Comparison of ENCODE assay signal across 7 cellular contexts in genomic region chr2:111316221-111316741, GRCh38.
DNase-seq lines count a peak whose midpoint lies in the region; ATAC-seq, FAIRE-seq and TF ChIP-seq lines count a peak whose summit lies in the region.
"Not testable (repeated sequence)": the region's sequence is repeated elsewhere in the genome, so short reads cannot be mapped to it uniquely, and the experiment has no call there.

No MANE protein-coding gene starts in this region.

- H3K27me3 ChIP-seq in GM12878 (replicated peaks in 1 of 2; ENCODE audit: control insufficient read depth in 2 of 2, insufficient read depth in 2 of 2, low read length in 1 of 2) = not testable (repeated sequence)

- TF ChIP-seq EP300 in GM12878 (IDR thresholded peaks at IDR 0.05; ENCODE audit: borderline replicate concordance in 1 of 2, control insufficient read depth in 1 of 2, low read depth in 2 of 2, low read length in 2 of 2) = not testable (repeated sequence)

- not testable (repeated sequence) for H3K27ac ChIP-seq in GM12878 (ENCODE audit: control insufficient read depth, insufficient read depth)

- not testable (repeated sequence) for FAIRE-seq in GM12878 (lab: Jason Lieb, UNC)

- intact Hi-C loops in activated CD4-positive, alpha-beta T cell treated with anti-CD3 and anti-CD28 coated beads for 36 hours (cut with DNase I, micrococcal nuclease); activated CD8-positive, alpha-beta T cell treated with anti-CD3 and anti-CD28 coated beads for 36 hours (cut with micrococcal nuclease); GM12878 (cut with micrococcal nuclease; ENCODE audit: unreplicated experiment): not testable (repeated sequence)

- H3K9ac ChIP-seq in GM12878 (ENCODE audit: control insufficient read depth, insufficient read depth, low read length) = not testable (repeated sequence)

- not testable (repeated sequence) for H3K9me3 Mint-ChIP-seq in activated CD4-positive, alpha-beta T cell treated with anti-CD3 and anti-CD28 coated beads for 36 hours (ENCODE audit: low read depth); activated CD8-positive, alpha-beta T cell treated with anti-CD3 and anti-CD28 coated beads for 36 hours; stimulated activated effector memory CD8-positive, alpha-beta T cell treated with anti-CD3 and anti-CD28 coated beads, Interleukin-12 subunit alpha, Interleukin-12 subunit beta, amount 100 ng/mL, for 72 hours; stimulated activated naive CD8-positive, alpha-beta T cell treated with anti-CD3 and anti-CD28 coated beads, Interleukin-15, amount 100 ng/mL, for 72 hours

- H3K27ac Mint-ChIP-seq in activated CD4-positive, alpha-beta T cell treated with anti-CD3 and anti-CD28 coated beads for 36 hours = peak overlapping the region; percentile 82
- peak overlapping the region; percentile 91 for H3K27ac Mint-ChIP-seq in activated CD8-positive, alpha-beta T cell treated with anti-CD3 and anti-CD28 coated beads for 36 hours
- H3K27ac Mint-ChIP-seq in stimulated activated effector memory CD8-positive, alpha-beta T cell treated with anti-CD3 and anti-CD28 coated beads, Interleukin-12 subunit alpha, Interleukin-12 subunit beta, amount 100 ng/mL, for 72 hours = not testable (repeated sequence)
- peak overlapping the region; percentile 93 to 95 for H3K27ac Mint-ChIP-seq in stimulated activated naive CD8-positive, alpha-beta T cell treated with anti-CD3 and anti-CD28 coated beads, Interleukin-15, amount 100 ng/mL, for 72 hours

- not testable (repeated sequence) for H4K20me1 ChIP-seq in GM12878 (ENCODE audit: control insufficient read depth, insufficient read depth)

- peaks cover 23% of the 10 kb centered on the region for H3K4me1 Mint-ChIP-seq in activated CD4-positive, alpha-beta T cell treated with anti-CD3 and anti-CD28 coated beads for 36 hours
- H3K4me1 Mint-ChIP-seq in activated CD8-positive, alpha-beta T cell treated with anti-CD3 and anti-CD28 coated beads for 36 hours (ENCODE audit: low read depth) = peaks cover 20% of the 10 kb centered on the region
- H3K4me1 Mint-ChIP-seq in stimulated activated effector memory CD8-positive, alpha-beta T cell treated with anti-CD3 and anti-CD28 coated beads, Interleukin-12 subunit alpha, Interleukin-12 subunit beta, amount 100 ng/mL, for 72 hours = not testable (repeated sequence)
- H3K4me1 Mint-ChIP-seq in stimulated activated naive CD8-positive, alpha-beta T cell treated with anti-CD3 and anti-CD28 coated beads, Interleukin-15, amount 100 ng/mL, for 72 hours = peaks cover 27% of the 10 kb centered on the region

- not testable (repeated sequence) for H3K4me3 Mint-ChIP-seq in activated CD4-positive, alpha-beta T cell treated with anti-CD3 and anti-CD28 coated beads for 36 hours; activated CD8-positive, alpha-beta T cell treated with anti-CD3 and anti-CD28 coated beads for 36 hours; stimulated activated effector memory CD8-positive, alpha-beta T cell treated with anti-CD3 and anti-CD28 coated beads, Interleukin-12 subunit alpha, Interleukin-12 subunit beta, amount 100 ng/mL, for 72 hours
- H3K4me3 Mint-ChIP-seq in stimulated activated naive CD8-positive, alpha-beta T cell treated with anti-CD3 and anti-CD28 coated beads, Interleukin-15, amount 100 ng/mL, for 72 hours = peak overlapping the region in 1 of 2 donors; percentile 64

- CTCF ChIA-PET in activated CD4-positive, alpha-beta T cell treated with anti-CD3 and anti-CD28 coated beads for 36 hours (lab: Charles Lee); activated CD8-positive, alpha-beta T cell treated with anti-CD3 and anti-CD28 coated beads for 36 hours (lab: Charles Lee); GM12878 (lab: Yijun Ruan, JAX): not testable (repeated sequence)

- H3K36me3 Mint-ChIP-seq in activated CD4-positive, alpha-beta T cell treated with anti-CD3 and anti-CD28 coated beads for 36 hours (ENCODE audit: low read depth); activated CD8-positive, alpha-beta T cell treated with anti-CD3 and anti-CD28 coated beads for 36 hours (ENCODE audit: low read depth); stimulated activated effector memory CD8-positive, alpha-beta T cell treated with anti-CD3 and anti-CD28 coated beads, Interleukin-12 subunit alpha, Interleukin-12 subunit beta, amount 100 ng/mL, for 72 hours: not testable (repeated sequence)

- RAD21 ChIA-PET in GM12878 (lab: Charles Lee; ENCODE audit: unreplicated experiment) = not testable (repeated sequence)

- H3K9me3 ChIP-seq in GM12878 (replicated peaks; ENCODE audit: control insufficient read depth, insufficient read depth, low read length) = not testable (repeated sequence)

- TF ChIP-seq RAD21 in GM12878 (IDR thresholded peaks at IDR 0.05; ENCODE audit: insufficient read depth, low read depth, low read length) = not testable (repeated sequence)

- not testable (repeated sequence) for H3K4me3 ChIP-seq in GM12878

- H3K79me2 ChIP-seq in GM12878 (ENCODE audit: control insufficient read depth, insufficient read depth, low read length) = not testable (repeated sequence)

- not testable (repeated sequence) for H2AFZ ChIP-seq in GM12878 (ENCODE audit: control insufficient read depth, low read depth, low read length)

- SMC1A ChIA-PET in GM12878 (lab: Charles Lee; ENCODE audit: uncharacterized antibody, unreplicated experiment) = not testable (repeated sequence)

- not testable (repeated sequence) for TF ChIP-seq CTCF in activated CD8-positive, alpha-beta T cell treated with anti-CD3 and anti-CD28 coated beads for 36 hours (IDR thresholded peaks at IDR 0.05); GM12878 (IDR thresholded peaks at IDR 0.05 in 2 of 3, conservative IDR thresholded peaks at IDR 0.05 in 1 of 3; ENCODE audit: control insufficient read depth in 2 of 3, extremely low read depth in 1 of 3, insufficient read depth in 1 of 3, low read depth in 3 of 3, low read length in 3 of 3)

- WGBS in GM12878 (ENCODE audit: insufficient coverage, insufficient replicate concordance, low lambda C conversion rate, missing lambda C conversion rate) = 51% methylated on average over 8 of the region's 9 CpGs

- not testable (repeated sequence) for H3K36me3 ChIP-seq in GM12878 (ENCODE audit: control insufficient read depth in 2 of 2, insufficient read depth in 2 of 2, low read length in 1 of 2)

- ATAC-seq in activated CD4-positive, alpha-beta T cell treated with anti-CD3 and anti-CD28 coated beads for 36 hours = peak; percentile 53
- ATAC-seq in activated CD8-positive, alpha-beta T cell treated with anti-CD3 and anti-CD28 coated beads for 36 hours = peak; percentile 48
- peak; percentile 13; the same call in 1 of the 3 replicates for ATAC-seq in GM12878
- peak; percentile 77 for ATAC-seq in stimulated activated effector memory CD8-positive, alpha-beta T cell treated with anti-CD3 and anti-CD28 coated beads, Interleukin-12 subunit alpha, Interleukin-12 subunit beta, amount 100 ng/mL, for 72 hours
- peak; percentile 79 for ATAC-seq in stimulated activated naive CD8-positive, alpha-beta T cell treated with anti-CD3 and anti-CD28 coated beads, Interleukin-15, amount 100 ng/mL, for 72 hours

- H3K27me3 Mint-ChIP-seq in activated CD4-positive, alpha-beta T cell treated with anti-CD3 and anti-CD28 coated beads for 36 hours; activated CD8-positive, alpha-beta T cell treated with anti-CD3 and anti-CD28 coated beads for 36 hours; stimulated activated naive CD8-positive, alpha-beta T cell treated with anti-CD3 and anti-CD28 coated beads, Interleukin-15, amount 100 ng/mL, for 72 hours: not testable (repeated sequence)

- H3K4me2 ChIP-seq in GM12878 (ENCODE audit: control insufficient read depth, insufficient read depth) = not testable (repeated sequence)

- not testable (repeated sequence) for BruUV-seq in GM12878 (replicated peaks; lab: Mats Ljungman, UMichigan)

- in situ Hi-C loops in GM12878 (cut with MboI) = not testable (repeated sequence)

- TF ChIP-seq POLR2A in GM12878 (IDR thresholded peaks at IDR 0.05; ENCODE audit: low read depth, low read length) = not testable (repeated sequence)

- DNase-seq in activated CD4-positive, alpha-beta T cell treated with anti-CD3 and anti-CD28 coated beads for 36 hours; GM12878 (ENCODE audit: low read depth, low spot score); stimulated activated effector memory CD8-positive, alpha-beta T cell treated with anti-CD3 and anti-CD28 coated beads, Interleukin-12 subunit alpha, Interleukin-12 subunit beta, amount 100 ng/mL, for 72 hours (ENCODE audit: low spot score in 2 of 2): not testable (repeated sequence)
- DNase-seq in activated CD8-positive, alpha-beta T cell treated with anti-CD3 and anti-CD28 coated beads for 36 hours = peak; percentile 13
- DNase-seq in activated T-cell treated with anti-CD3 and anti-CD28 coated beads, Interleukin-2, amount 50 U/mL, for 48 hours = peak; percentile 45 to 52
- DNase-seq in activated naive CD4-positive, alpha-beta T cell treated with Interleukin-2 at 50 U/mL for 16 hours = peak; percentile 13
- DNase-seq in stimulated activated naive CD8-positive, alpha-beta T cell treated with anti-CD3 and anti-CD28 coated beads, Interleukin-15, amount 100 ng/mL, for 72 hours = peak in 1 of 2 donors; percentile 27

- POLR2A ChIA-PET in activated CD4-positive, alpha-beta T cell treated with anti-CD3 and anti-CD28 coated beads for 36 hours (lab: Charles Lee); activated CD8-positive, alpha-beta T cell treated with anti-CD3 and anti-CD28 coated beads for 36 hours (lab: Charles Lee); GM12878 (lab: Charles Lee): not testable (repeated sequence)

- H3K4me1 ChIP-seq in GM12878 (ENCODE audit: control insufficient read depth, insufficient read depth, low read length) = not testable (repeated sequence)

Comparison
In these comparisons a context has a peak if more than half of its experiments do, and no peak if none do; other contexts are left out.
1. ATAC-seq: peak in every context shown above with its lines; median percentile 79 in stimulated activated naive CD8-positive, alpha-beta T cell treated with anti-CD3 and anti-CD28 coated beads, Interleukin-15, amount 100 ng/mL, for 72 hours; 77 in stimulated activated effector memory CD8-positive, alpha-beta T cell treated with anti-CD3 and anti-CD28 coated beads, Interleukin-12 subunit alpha, Interleukin-12 subunit beta, amount 100 ng/mL, for 72 hours; 53 in activated CD4-positive, alpha-beta T cell treated with anti-CD3 and anti-CD28 coated beads for 36 hours; 48 in activated CD8-positive, alpha-beta T cell treated with anti-CD3 and anti-CD28 coated beads for 36 hours; 13 in GM12878.